In genomic region chr5:88690619-88691560, GRCh38 we compare ENCODE assay signal across 8 cellular contexts.
DNase-seq lines count a peak whose midpoint lies in the region; ATAC-seq and TF ChIP-seq lines count a peak whose summit lies in the region.

No MANE protein-coding gene starts in this region.

- peak overlapping the region; percentile 30 to 57 for H3K27ac Mint-ChIP-seq in effector memory CD8-positive, alpha-beta T cell
- no peak overlapping the region for H3K27ac Mint-ChIP-seq in mesothelial cell of epicardium

- ATAC-seq in GM18909 (IDR thresholded peaks at IDR 0.05; ENCODE audit: poor library complexity, unreplicated experiment) = peak; percentile 86
- ATAC-seq in HG03139 (IDR thresholded peaks at IDR 0.05; ENCODE audit: unreplicated experiment) = peak; percentile 78
- peak; percentile 93 for ATAC-seq in effector memory CD8-positive, alpha-beta T cell (replicated peaks)

- H3K4me3 ChIP-seq in BJ (ENCODE audit: low read depth, low read length) = no peak overlapping the region

- DNase-seq in BJ (ENCODE audit: low read depth) (no peak), NCI-H748 (lab: John Stamatoyannopoulos, UW; ENCODE audit: unreplicated experiment) (peak; percentile 83), mesothelial cell of epicardium (ENCODE audit: low spot score in 2 of 2, unreplicated experiment in 2 of 2) (peak in 1 of 2 experiments; percentile 75)
- DNase-seq in activated CD8-positive, alpha-beta memory T cell treated with anti-CD3 and anti-CD28 coated beads for 1 hour (ENCODE audit: extremely low read depth in 1 of 2, low read depth in 1 of 2) = peak; percentile 12 to 37
- peak; percentile 58 to 62 (median 60) for DNase-seq in effector memory CD8-positive, alpha-beta T cell
- peak; percentile 78 for DNase-seq in stimulated activated CD8-positive, alpha-beta memory T cell treated with anti-CD3 and anti-CD28 coated beads, Interleukin-4, amount 100 ng/mL, for 48 hours

- H3K27me3 ChIP-seq in BJ (ENCODE audit: control insufficient read depth, insufficient read depth, low read length) = peaks cover 62% of the 10 kb centered on the region

- peaks cover 96 to 100% of the 10 kb centered on the region in 2 donors for H3K27me3 Mint-ChIP-seq in effector memory CD8-positive, alpha-beta T cell
- H3K27me3 Mint-ChIP-seq in mesothelial cell of epicardium (ENCODE audit: low read depth) = peaks cover 99% of the 10 kb centered on the region

- CTCF ChIA-PET in BJ (lab: Yijun Ruan, JAX) = interaction anchor here (0.5 to 4.3 kb wide), 30 partner anchors 10 to 1643 kb away, joined by 3 to 53 read pairs (median 4); no protein-coding TSS in a partner anchor

- POLR2A ChIA-PET in BJ (lab: Charles Lee) = interaction anchor here (0.6 kb wide), 1 partner anchor 1718 kb away, joined by 7 read pairs; no protein-coding TSS in a partner anchor

- H3K4me3 Mint-ChIP-seq in effector memory CD8-positive, alpha-beta T cell = peak overlapping the region; percentile 49 to 50
- H3K4me3 Mint-ChIP-seq in mesothelial cell of epicardium = peak overlapping the region; percentile 59

- peak; percentile 98 for TF ChIP-seq CTCF in BJ (IDR thresholded peaks at IDR 0.05; ENCODE audit: insufficient read depth, low read depth, low read length)
- peak; percentile 89 for TF ChIP-seq CTCF in mesothelial cell of epicardium (IDR thresholded peaks at IDR 0.05; ENCODE audit: unreplicated experiment)

- H3K4me1 Mint-ChIP-seq in effector memory CD8-positive, alpha-beta T cell (ENCODE audit: low read depth in 2 of 2) = peaks cover 10 to 12% of the 10 kb centered on the region in 2 donors
- peaks cover 10% of the 10 kb centered on the region for H3K4me1 Mint-ChIP-seq in mesothelial cell of epicardium

- H3K36me3 ChIP-seq in BJ (ENCODE audit: control insufficient read depth, insufficient read depth, low read length) = no peaks in the 10 kb centered on the region

- no peaks in the 10 kb centered on the region for H3K9me3 Mint-ChIP-seq in effector memory CD8-positive, alpha-beta T cell
- no peaks in the 10 kb centered on the region for H3K9me3 Mint-ChIP-seq in mesothelial cell of epicardium

- H3K36me3 Mint-ChIP-seq in effector memory CD8-positive, alpha-beta T cell (ENCODE audit: insufficient read depth) = peaks cover 25% of the 10 kb centered on the region
- H3K36me3 Mint-ChIP-seq in mesothelial cell of epicardium = no peaks in the 10 kb centered on the region
